Comparison of ENCODE assay signal across 11 cellular contexts in the genomic region with DNA sequence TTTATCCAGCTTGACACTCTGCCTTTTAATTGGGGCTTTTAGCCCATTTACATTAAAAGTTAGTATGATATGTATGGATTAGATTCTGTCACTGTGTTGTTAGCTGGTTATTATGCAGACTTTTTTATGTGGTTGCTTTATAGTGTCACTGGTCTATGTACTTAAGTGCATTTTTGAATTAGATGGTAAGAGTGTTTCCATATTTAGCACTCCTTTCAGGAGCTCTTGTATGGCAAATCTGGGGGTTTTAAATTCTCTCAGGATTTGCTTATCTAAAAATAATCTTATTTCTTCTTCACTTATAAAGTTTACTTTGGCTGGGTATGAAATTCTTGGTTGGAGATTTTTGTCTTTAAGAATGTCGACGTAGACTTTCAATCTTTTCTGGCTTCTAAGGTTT. TPM values are rescaled to one million over a fixed set of nuclear protein-coding genes. Genes with fewer than 3 reads are reported as not detected.
"Had no signal": no experiment of that assay in that cellular context is flagged by ENCODE, and none has a peak within 500 bp of the region (broad histone marks: within the 10 kb centered on the region; RNA-seq: fewer than 3 reads in every experiment).

No MANE protein-coding gene starts in this region.

- H3K36me3 ChIP-seq: HAP-1 had no signal

- H3K9me3 Mint-ChIP-seq: GM23338, H9 had no signal

- ATAC-seq: GM23338, HCT116 had no signal

- H3K27ac Mint-ChIP-seq: GM23338, H9, HFFc6 had no signal

- DNase-seq: GOT3, H7, H9, HCEC 1CT, HFFc6 had no signal

- H3K4me1 Mint-ChIP-seq: GM23338 had no signal

- H3K4me3 Mint-ChIP-seq: GM23338, H9, HFFc6 had no signal

- H3K4me1 ChIP-seq: HAP-1 had no signal

- H3K27ac ChIP-seq: GM23248 had no signal

- H3K4me3 ChIP-seq: GM23248, GM23338, HAP-1 had no signal

- H3K9me3 ChIP-seq: HAP-1 had no signal

RNA-seq across cellular contexts. Expression of a gene that starts 4.0 kb away (rescaled TPM):
- total RNA-seq: GM23248, GM23338, H1, H4, H7, H9, HFFc6 had no signal

RNA-seq across cellular contexts. Expression of a gene that starts 19.8 kb away (rescaled TPM):
- total RNA-seq: GM23248, H1, H4, H7, H9, HFFc6 had no signal

RNA-seq across cellular contexts. Expression of a gene that starts 29.0 kb away (rescaled TPM):
- total RNA-seq: GM23248, GM23338, H4, H7, H9, HFFc6 had no signal

RNA-seq across cellular contexts. Expression of a gene that starts 42.7 kb away (rescaled TPM):
- total RNA-seq: GM23248, GM23338, H1, H4, H7, H9, HFFc6 had no signal

RNA-seq across cellular contexts. Expression of a gene that starts 46.6 kb away (rescaled TPM):
- total RNA-seq: GM23248, GM23338, H1, H4, H7, H9, HFFc6 had no signal
